Comparison of ENCODE assay signal across 24 cellular contexts in the genomic region with DNA sequence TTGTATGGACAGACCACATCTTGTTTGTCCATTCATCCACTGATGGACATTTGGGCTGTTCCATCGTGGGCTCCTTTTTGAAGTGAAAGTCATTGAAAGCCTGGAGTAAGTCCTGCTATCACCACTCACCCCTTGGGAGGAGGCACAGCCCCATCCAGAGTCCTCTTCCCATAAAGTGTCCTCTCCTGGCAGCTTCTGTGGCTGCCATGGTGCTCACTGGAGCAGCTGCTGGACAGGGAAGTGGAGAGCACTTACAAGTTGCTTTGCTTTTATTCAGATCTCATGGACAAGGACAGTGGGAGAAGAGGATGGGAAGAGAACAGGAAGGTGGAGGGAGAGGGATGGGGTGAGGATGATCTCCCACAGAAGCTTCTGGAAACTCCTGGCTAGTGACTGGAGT. TPM values are rescaled to one million over a fixed set of nuclear protein-coding genes. Genes with fewer than 3 reads are reported as not detected.
A peak's percentile ranks its signal among the peaks of the same experiment; 100 is the strongest.
DNase-seq lines count a peak whose midpoint lies in the region; ATAC-seq and TF ChIP-seq lines count a peak whose summit lies in the region.
"Had no signal": no experiment of that assay in that cellular context is flagged by ENCODE, and none has a peak within 500 bp of the region (broad histone marks: within the 10 kb centered on the region; RNA-seq: fewer than 3 reads in every experiment).

No MANE protein-coding gene starts in this region.

- H3K27ac ChIP-seq in heart right ventricle = no peak overlapping the region
- H3K27ac ChIP-seq: BLaER1 had no signal

- H3K36me3 ChIP-seq in heart right ventricle = no peaks in the 10 kb centered on the region
- H3K36me3 ChIP-seq: BE2C, BLaER1 had no signal

- 76 to 90% methylated on average over 1 of the region's 1 CpG for WGBS in heart right ventricle, 2 donors

- TF ChIP-seq CTCF in heart right ventricle (IDR thresholded peaks at IDR 0.05) = no peak

- intact Hi-C loops in heart right ventricle (cut with DNase I) = no loop called here

- DNase-seq in NCI-H510A (lab: John Stamatoyannopoulos, UW) (peak; percentile 21), NCI-H510A treated with DMSO at 0.1 percent for 48 hours (lab: John Stamatoyannopoulos, UW) (no peak), islet precursor cell (peak; percentile 16), myocyte (ENCODE audit: low read depth) (peak; percentile 18), heart right ventricle (no peak)
- no peak for DNase-seq in activated CD4-positive, CD25-positive, alpha-beta regulatory T cell treated with anti-CD3 and anti-CD28 coated beads, Interleukin-2, amount 50 U/mL, for 72 hours
- DNase-seq: 8988T; ACHN; BE2C; C1 segment of cervical spinal cord; CD4-positive, alpha-beta memory T cell; CD4-positive, CD25-positive, alpha-beta regulatory T cell; CD8-positive, alpha-beta memory T cell; COR-L47; DMS 273 treated with DMSO at 0.1 percent for 48 hours; DMS153; DMS53; DMS79; DND-41; EL; GDM1 had no signal

- no peak overlapping the region for H3K4me3 ChIP-seq in heart right ventricle
- H3K4me3 ChIP-seq: BLaER1, GM12878 had no signal

- H3K4me1 ChIP-seq in heart right ventricle = peaks cover 0 to 23% (median 5%) of the 10 kb centered on the region in 9 donors
- H3K4me1 ChIP-seq: BE2C had no signal

- peaks cover 0 to 15% (median 5%) of the 10 kb centered on the region in 7 donors for H3K27me3 ChIP-seq in heart right ventricle
- H3K27me3 ChIP-seq: BE2C, BLaER1 had no signal

- ATAC-seq in GM21423 (IDR thresholded peaks at IDR 0.05; ENCODE audit: unreplicated experiment) (no peak), heart right ventricle (no peak)
- ATAC-seq: GM12878 had no signal

- H3K9me3 ChIP-seq in heart right ventricle = no peaks in the 10 kb centered on the region
- H3K9me3 ChIP-seq: BE2C, BLaER1 had no signal

RNA-seq across cellular contexts. Expression of a gene that starts 18.5 kb away (rescaled TPM):
- total RNA-seq in myocyte (0.31 and 0.62 TPM in 2 replicates), heart right ventricle (1 to 10 TPM in 1 of 10 donors, under 1 TPM in 6, not detected in 3; 0.07 to 1.2 (median 0.18) TPM)
- 0.42 TPM for polyA plus RNA-seq in myocyte (2012)
- polyA plus RNA-seq in heart right ventricle = 1 to 10 TPM in 1 of 2 donors, under 1 TPM in 1; 0.73 to 1.0 TPM
- total RNA-seq: CD4-positive, CD25-positive, alpha-beta regulatory T cell had no signal

RNA-seq across cellular contexts. Expression of a gene that starts 48.4 kb away (rescaled TPM):
- total RNA-seq in myocyte = 14.1 and 21.1 TPM in 2 replicates
- polyA plus RNA-seq in myocyte (2012) = 14.4 TPM
- 10 to 100 TPM; 32.0 to 59.0 (median 49.0) TPM for total RNA-seq in heart right ventricle
- 10 to 100 TPM; 19.3 to 22.4 TPM for polyA plus RNA-seq in heart right ventricle

Comparison
In these comparisons a context has a peak if more than half of its experiments do, and no peak if none do; other contexts are left out.
1. DNase-seq: peak in NCI-H510A (single experiment), islet precursor cell (single experiment) and myocyte (single experiment); none in NCI-H510A treated with DMSO at 0.1 percent for 48 hours (single experiment), activated CD4-positive, CD25-positive, alpha-beta regulatory T cell treated with anti-CD3 and anti-CD28 coated beads, Interleukin-2, amount 50 U/mL, for 72 hours (single experiment) and heart right ventricle (0 of 2).